In genomic region chr5:159052282-159053011, GRCh38 we compare ENCODE assay signal across 10 cellular contexts. TPM values are rescaled to one million over a fixed set of nuclear protein-coding genes. Genes with fewer than 3 reads are reported as not detected.
DNase-seq lines count a peak whose midpoint lies in the region; ATAC-seq, FAIRE-seq and TF ChIP-seq lines count a peak whose summit lies in the region.
"Had no signal": no experiment of that assay in that cellular context is flagged by ENCODE, and none has a peak within 500 bp of the region (broad histone marks: within the 10 kb centered on the region; RNA-seq: fewer than 3 reads in every experiment).

No MANE protein-coding gene starts in this region.

- no peak for TF ChIP-seq CTCF in brain (conservative IDR thresholded peaks at IDR 0.05)
- TF ChIP-seq CTCF in nephron (IDR thresholded peaks at IDR 0.05; ENCODE audit: unreplicated experiment in 3 of 3) = no peak
- no peak for TF ChIP-seq CTCF in PC-9 (conservative IDR thresholded peaks at IDR 0.05)

- POLR2A ChIA-PET in PC-9 (lab: Charles Lee; ENCODE audit: unreplicated experiment) = no interaction called here

- H3K4me3 Mint-ChIP-seq in brain (peak overlapping the region in 3 of 5 experiments; percentile 47 to 83 (median 79)), nephron (peak overlapping the region; percentile 71 to 81 (median 75))

- H3F3A ChIP-seq in GM23248 (ENCODE audit: insufficient read depth) = peaks cover 33% of the 10 kb centered on the region
- no peaks in the 10 kb centered on the region for H3F3A ChIP-seq in PC-9 (ENCODE audit: insufficient read depth, low read depth)

- H3K4me3 ChIP-seq in ACC112 (ENCODE audit: low read depth, low read length) (peak overlapping the region; percentile 72), GM23248 (peak overlapping the region; percentile 60; the same call in 1 of the 2 replicates), PC-9 (no peak overlapping the region)

- H3K9me3 Mint-ChIP-seq in brain (peaks cover 0 to 3% (median 0%) of the 10 kb centered on the region in 5 experiments), nephron (no peaks in the 10 kb centered on the region)

- intact Hi-C loops in PC-9 (cut with micrococcal nuclease; ENCODE audit: unreplicated experiment) = no loop called here

- H3K4me2 ChIP-seq in GM23248 (ENCODE audit: unreplicated experiment) = peak overlapping the region; percentile 91
- H3K4me2 ChIP-seq in PC-9 = no peak overlapping the region

- no TSS peak for BruUV-seq in PC-9 (replicated peaks; lab: Mats Ljungman, UMichigan)

- no peak for FAIRE-seq in HTR-8/SVneo (lab: Jason Lieb, UNC)
- no peak for FAIRE-seq in GM12892 (lab: Jason Lieb, UNC)

- CTCF ChIA-PET in PC-9 (lab: Charles Lee) = interaction anchor here (0.6 kb wide), 1 partner anchor 1840 kb away, joined by 3 read pairs; no protein-coding TSS in a partner anchor

- H3K4me1 ChIP-seq in ACC112 (ENCODE audit: control insufficient read depth, insufficient read depth, low read length, unreplicated experiment) (peaks cover 73% of the 10 kb centered on the region), GM23248 (ENCODE audit: insufficient read depth) (peaks cover 36% of the 10 kb centered on the region), PC-9 (replicated peaks; ENCODE audit: insufficient read depth) (no peaks in the 10 kb centered on the region)

- DNase-seq in GM23248 (peak; percentile 55), HTR-8/SVneo (ENCODE audit: insufficient read length, low spot score) (no peak), GM12892 (ENCODE audit: insufficient read length) (no peak), PC-9 (no peak)
- DNase-seq: foreskin melanocyte; stimulated activated CD4-positive, alpha-beta T cell treated with anti-CD3 and anti-CD28 coated beads, Interleukin-4, amount 100 ng/mL, for 24 hours had no signal

- H3K9me2 ChIP-seq in GM23248 (ENCODE audit: insufficient read depth) (no peaks in the 10 kb centered on the region), PC-9 (ENCODE audit: insufficient read depth) (no peaks in the 10 kb centered on the region)

- peak overlapping the region in 2 of 5 experiments; percentile 78 to 92 for H3K27ac Mint-ChIP-seq in brain
- H3K27ac Mint-ChIP-seq in nephron = peak overlapping the region; percentile 48 to 91 (median 82)

- 58% methylated on average over 12 of the region's 12 CpGs for WGBS in GM23248 (ENCODE audit: low coverage in 1 of 2, low lambda C conversion rate in 2 of 2, missing lambda C conversion rate in 2 of 2), 2 experiments

- H3K4me1 Mint-ChIP-seq in brain (peaks cover 47% of the 10 kb centered on the region), nephron (peaks cover 40% of the 10 kb centered on the region)

- H3K27me3 ChIP-seq in ACC112 (ENCODE audit: insufficient read depth, low read length) (no peaks in the 10 kb centered on the region), GM23248 (replicated peaks; ENCODE audit: insufficient read depth) (no peaks in the 10 kb centered on the region), PC-9 (ENCODE audit: insufficient read depth, low read depth) (peaks cover 34% of the 10 kb centered on the region)

- H3K27ac ChIP-seq in ACC112 (ENCODE audit: low read depth, low read length) (peak overlapping the region; percentile 97), GM23248 (peak overlapping the region; percentile 93), PC-9 (no peak overlapping the region)

- in situ Hi-C loops in GM23248 (cut with MboI) = no loop called here

- peak overlapping the region; percentile 34 for H2AFZ ChIP-seq in ACC112 (ENCODE audit: low read length, unreplicated experiment)
- peak overlapping the region; percentile 81; the same call in 1 of the 2 replicates for H2AFZ ChIP-seq in GM23248
- no peak overlapping the region for H2AFZ ChIP-seq in PC-9

- H3K27me3 Mint-ChIP-seq in brain = peaks cover 67% of the 10 kb centered on the region
- H3K27me3 Mint-ChIP-seq in nephron (ENCODE audit: low read depth) = peaks cover 21% of the 10 kb centered on the region

- no peaks in the 10 kb centered on the region for H4K20me1 ChIP-seq in GM23248 (ENCODE audit: insufficient read depth)
- H4K20me1 ChIP-seq in PC-9 (ENCODE audit: insufficient read depth) = no peaks in the 10 kb centered on the region

- H3K9ac ChIP-seq in GM23248 = peak overlapping the region; percentile 85

- H3K36me3 Mint-ChIP-seq in brain = no peaks in the 10 kb centered on the region
- peaks cover 10% of the 10 kb centered on the region for H3K36me3 Mint-ChIP-seq in nephron (ENCODE audit: low read depth)

- ATAC-seq in GM19395 (IDR thresholded peaks at IDR 0.05; ENCODE audit: unreplicated experiment) = no peak

- H3K79me2 ChIP-seq in ACC112 (ENCODE audit: control insufficient read depth, insufficient read depth, low read length, unreplicated experiment) (peaks cover 49% of the 10 kb centered on the region), GM23248 (ENCODE audit: insufficient read depth) (peaks cover 8% of the 10 kb centered on the region; the same call in 1 of the 2 replicates), PC-9 (ENCODE audit: low read depth) (no peaks in the 10 kb centered on the region)

- no peak for TF ChIP-seq POLR2A in GM12892 (IDR thresholded peaks at IDR 0.05; ENCODE audit: low read depth, low read length)

- H3K36me3 ChIP-seq in ACC112 (ENCODE audit: insufficient read depth, low read length) = no peaks in the 10 kb centered on the region
- H3K36me3 ChIP-seq in GM23248 (ENCODE audit: low read depth) = no peaks in the 10 kb centered on the region
- no peaks in the 10 kb centered on the region for H3K36me3 ChIP-seq in PC-9 (ENCODE audit: low read depth)

- H3K9me3 ChIP-seq in GM23248 (ENCODE audit: low read depth) (no peaks in the 10 kb centered on the region), PC-9 (ENCODE audit: insufficient read depth, low read depth) (no peaks in the 10 kb centered on the region)

RNA-seq across cellular contexts. Expression of gene EBF1, which starts 47.3 kb away (rescaled TPM):
- 9.7 and 16.7 TPM in 2 replicates for total RNA-seq in GM23248 (2014; rRNA removed; shearing (Covaris generic))
- 27.5 and 32.1 TPM in 2 replicates for polyA plus RNA-seq in GM23248 (2016; fragmentation: Nextera tagmentation; extraction: Ambion mirVana)
- polyA plus RNA-seq in brain (ENCODE audit: insufficient read depth, low read depth, low replicate concordance) = 9.7 TPM
- polyA plus RNA-seq in GM12892 (2012; ENCODE audit: missing spikeins) = 9.5 TPM
- not detected in 2 replicates for total RNA-seq in PC-9 (2021)

Comparison
In these comparisons a context has a peak if more than half of its experiments do, and no peak if none do; other contexts are left out.
1. RNA of gene EBF1, which starts 47.3 kb away (total RNA-seq): 9.7 to 16.7 TPM in GM23248; not detected in PC-9; every median in the first group is over 10 times any median in the second.